ENCODE assay signal across 1 cellular context in genomic region chr19:7488736-7489353, GRCh38.
A peak's percentile ranks its signal among the peaks of the same experiment; 100 is the strongest.
TF ChIP-seq lines count a peak whose summit lies in the region.

TSS of gene PEX11G (minus strand) at chr19:7489035. CDS start at chr19:7489010, 25 bp downstream.

TF ChIP-seq in K562, 482 proteins besides CTCF, POLR2A, EP300 and RAD21 (continued from another document):
- TF ChIP-seq, protein P1, sequence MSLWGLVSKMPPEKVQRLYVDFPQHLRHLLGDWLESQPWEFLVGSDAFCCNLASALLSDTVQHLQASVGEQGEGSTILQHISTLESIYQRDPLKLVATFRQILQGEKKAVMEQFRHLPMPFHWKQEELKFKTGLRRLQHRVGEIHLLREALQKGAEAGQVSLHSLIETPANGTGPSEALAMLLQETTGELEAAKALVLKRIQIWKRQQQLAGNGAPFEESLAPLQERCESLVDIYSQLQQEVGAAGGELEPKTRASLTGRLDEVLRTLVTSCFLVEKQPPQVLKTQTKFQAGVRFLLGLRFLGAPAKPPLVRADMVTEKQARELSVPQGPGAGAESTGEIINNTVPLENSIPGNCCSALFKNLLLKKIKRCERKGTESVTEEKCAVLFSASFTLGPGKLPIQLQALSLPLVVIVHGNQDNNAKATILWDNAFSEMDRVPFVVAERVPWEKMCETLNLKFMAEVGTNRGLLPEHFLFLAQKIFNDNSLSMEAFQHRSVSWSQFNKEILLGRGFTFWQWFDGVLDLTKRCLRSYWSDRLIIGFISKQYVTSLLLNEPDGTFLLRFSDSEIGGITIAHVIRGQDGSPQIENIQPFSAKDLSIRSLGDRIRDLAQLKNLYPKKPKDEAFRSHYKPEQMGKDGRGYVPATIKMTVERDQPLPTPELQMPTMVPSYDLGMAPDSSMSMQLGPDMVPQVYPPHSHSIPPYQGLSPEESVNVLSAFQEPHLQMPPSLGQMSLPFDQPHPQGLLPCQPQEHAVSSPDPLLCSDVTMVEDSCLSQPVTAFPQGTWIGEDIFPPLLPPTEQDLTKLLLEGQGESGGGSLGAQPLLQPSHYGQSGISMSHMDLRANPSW (CRISPR knock-in tag; IDR thresholded peaks at IDR 0.05) = 0 out of 2 replicates have a peak, but pooled peaks have one; percentile 40
- TF ChIP-seq MGA (IDR thresholded peaks at IDR 0.05) = peak; percentile 31; the same call in 1 of the 2 replicates
- peak; percentile 83; the same call in 1 of the 2 replicates for TF ChIP-seq SIN3B (IDR thresholded peaks at IDR 0.05; ENCODE audit: low read depth)
- peak; percentile 60 to 65 for TF ChIP-seq MAZ (CRISPR knock-in tag; conservative IDR thresholded peaks at IDR 0.05 in 1 of 2, IDR thresholded peaks at IDR 0.05 in 1 of 2)
- peak; percentile 92 for TF ChIP-seq CXXC5 (CRISPR knock-in tag; IDR thresholded peaks at IDR 0.05)
- TF ChIP-seq FIP1L1 (IDR thresholded peaks at IDR 0.05; ENCODE audit: low read depth, low read length, poor library complexity, severe bottlenecking) = peak; percentile 27
- TF ChIP-seq TARDBP (IDR thresholded peaks at IDR 0.05) = peak; percentile 73; the same call in 1 of the 2 replicates
- no peak for TF ChIP-seq SREBF1 (IDR thresholded peaks at IDR 0.05; ENCODE audit: borderline replicate concordance, low read depth, low read length)
- no peak for TF ChIP-seq ZBTB33 (CRISPR knock-in tag; IDR thresholded peaks at IDR 0.05)
- 0 out of 2 replicates have a peak, but pooled peaks have one; percentile 9 for TF ChIP-seq EP400 (IDR thresholded peaks at IDR 0.05)
- TF ChIP-seq, protein P2, sequence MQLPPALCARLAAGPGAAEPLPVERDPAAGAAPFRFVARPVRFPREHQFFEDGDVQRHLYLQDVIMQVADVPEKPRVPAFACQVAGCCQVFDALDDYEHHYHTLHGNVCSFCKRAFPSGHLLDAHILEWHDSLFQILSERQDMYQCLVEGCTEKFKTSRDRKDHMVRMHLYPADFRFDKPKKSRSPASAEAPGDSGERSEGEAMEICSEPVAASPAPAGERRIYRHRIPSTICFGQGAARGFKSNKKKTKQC (CRISPR knock-in tag; IDR thresholded peaks at IDR 0.05) = peak; percentile 25; the same call in 1 of the 2 replicates
- TF ChIP-seq ZFX (CRISPR knock-in tag; IDR thresholded peaks at IDR 0.05) = peak; percentile 94
- TF ChIP-seq JUN (IDR thresholded peaks at IDR 0.05; ENCODE audit: borderline replicate concordance, low read depth, low read length) = peak; percentile 82
- no peak for TF ChIP-seq JUN (CRISPR knock-in tag; IDR thresholded peaks at IDR 0.05; ENCODE audit: borderline replicate concordance)
- TF ChIP-seq POLR2G (IDR thresholded peaks at IDR 0.05; ENCODE audit: low read depth, low read length) = peak; percentile 92
- TF ChIP-seq TEAD2 (tag; IDR thresholded peaks at IDR 0.05) = no peak
- no peak for TF ChIP-seq KLF1 (tag; IDR thresholded peaks at IDR 0.05)
- peak; percentile 43 for TF ChIP-seq NEUROD1 (IDR thresholded peaks at IDR 0.05; ENCODE audit: borderline replicate concordance, low read depth, low read length, partially characterized antibody)
- peak; percentile 78 for TF ChIP-seq PHF20 (IDR thresholded peaks at IDR 0.05; ENCODE audit: partially characterized antibody)
- peak; percentile 56 for TF ChIP-seq MEIS2 (IDR thresholded peaks at IDR 0.05; ENCODE audit: partially characterized antibody)
- peak; percentile 85 for TF ChIP-seq ATF1 (CRISPR knock-in tag; IDR thresholded peaks at IDR 0.05)
- peak; percentile 99 for TF ChIP-seq ATF1 (tag; IDR thresholded peaks at IDR 0.05)
- no peak for TF ChIP-seq YBX1 (IDR thresholded peaks at IDR 0.05)
- TF ChIP-seq RBM22 (IDR thresholded peaks at IDR 0.05; ENCODE audit: low read depth, low read length, poor library complexity, severe bottlenecking) = peak; percentile 93
- TF ChIP-seq, protein P3, sequence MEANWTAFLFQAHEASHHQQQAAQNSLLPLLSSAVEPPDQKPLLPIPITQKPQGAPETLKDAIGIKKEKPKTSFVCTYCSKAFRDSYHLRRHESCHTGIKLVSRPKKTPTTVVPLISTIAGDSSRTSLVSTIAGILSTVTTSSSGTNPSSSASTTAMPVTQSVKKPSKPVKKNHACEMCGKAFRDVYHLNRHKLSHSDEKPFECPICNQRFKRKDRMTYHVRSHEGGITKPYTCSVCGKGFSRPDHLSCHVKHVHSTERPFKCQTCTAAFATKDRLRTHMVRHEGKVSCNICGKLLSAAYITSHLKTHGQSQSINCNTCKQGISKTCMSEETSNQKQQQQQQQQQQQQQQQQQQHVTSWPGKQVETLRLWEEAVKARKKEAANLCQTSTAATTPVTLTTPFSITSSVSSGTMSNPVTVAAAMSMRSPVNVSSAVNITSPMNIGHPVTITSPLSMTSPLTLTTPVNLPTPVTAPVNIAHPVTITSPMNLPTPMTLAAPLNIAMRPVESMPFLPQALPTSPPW (CRISPR knock-in tag; IDR thresholded peaks at IDR 0.05) = peak; percentile 69
- peak; percentile 55; the same call in 1 of the 2 replicates for TF ChIP-seq NCOA1 (IDR thresholded peaks at IDR 0.05; ENCODE audit: low read depth)
- TF ChIP-seq PRMT5 (CRISPR knock-in tag; IDR thresholded peaks at IDR 0.05) = no peak
- TF ChIP-seq FOXP1 (CRISPR knock-in tag; IDR thresholded peaks at IDR 0.05) = 0 out of 2 replicates have a peak, but pooled peaks have one; percentile 13
- peak; percentile 89 for TF ChIP-seq CCNT2 (IDR thresholded peaks at IDR 0.05; ENCODE audit: borderline replicate concordance, extremely low read depth, insufficient read length, low read depth, low read length)
- TF ChIP-seq GTF2F1 (IDR thresholded peaks at IDR 0.05; ENCODE audit: low read depth, low read length) = 0 out of 2 replicates have a peak, but pooled peaks have one; percentile 33
- TF ChIP-seq SUPT5H (IDR thresholded peaks at IDR 0.05) = peak; percentile 80
- no peak for TF ChIP-seq NCOA4 (IDR thresholded peaks at IDR 0.05; ENCODE audit: partially characterized antibody)
- no peak for TF ChIP-seq HNRNPL (IDR thresholded peaks at IDR 0.05; ENCODE audit: low read depth, low read length)
- TF ChIP-seq KDM5B (IDR thresholded peaks at IDR 0.05; ENCODE audit: insufficient replicate concordance, low read depth, low read length) = peak; percentile 78
- TF ChIP-seq HCFC1 (IDR thresholded peaks at IDR 0.05; ENCODE audit: low read depth, low read length) = peak; percentile 51; the same call in 1 of the 2 replicates
- TF ChIP-seq, protein P4, sequence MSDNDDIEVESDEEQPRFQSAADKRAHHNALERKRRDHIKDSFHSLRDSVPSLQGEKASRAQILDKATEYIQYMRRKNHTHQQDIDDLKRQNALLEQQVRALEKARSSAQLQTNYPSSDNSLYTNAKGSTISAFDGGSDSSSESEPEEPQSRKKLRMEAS (CRISPR knock-in tag; IDR thresholded peaks at IDR 0.05) = peak; percentile 83
- peak; percentile 53; the same call in 1 of the 2 replicates for TF ChIP-seq ESRRA (IDR thresholded peaks at IDR 0.05; ENCODE audit: borderline replicate concordance, low read depth)
- peak in 2 of 3 experiments; percentile 81 to 91 for TF ChIP-seq YY1 (IDR thresholded peaks at IDR 0.05; ENCODE audit: borderline replicate concordance in 1 of 3, control insufficient read depth in 1 of 3, extremely low read depth in 1 of 3, insufficient read depth in 3 of 3, insufficient read length in 1 of 3, insufficient replicate concordance in 2 of 3, low read depth in 1 of 3, low read length in 2 of 3)
- 0 out of 4 replicates have a peak, but pooled peaks of 1 of the 2 experiments have one; percentile 2 for TF ChIP-seq RCOR1 (IDR thresholded peaks at IDR 0.05; ENCODE audit: borderline replicate concordance in 1 of 2, low read depth in 2 of 2, low read length in 2 of 2)
- TF ChIP-seq HMGXB4 (CRISPR knock-in tag; IDR thresholded peaks at IDR 0.05) = 0 out of 2 replicates have a peak, but pooled peaks have one; percentile 20
- TF ChIP-seq SETDB1 (IDR thresholded peaks at IDR 0.05; ENCODE audit: low read length) = no peak
